Comparison of ENCODE assay signal across 2 cellular contexts in genomic region chr2:223598994-223599645, GRCh38.
A peak's percentile ranks its signal among the peaks of the same experiment; 100 is the strongest.
TF ChIP-seq lines count a peak whose summit lies in the region.

No MANE protein-coding gene starts in this region.

TF ChIP-seq in SK-N-SH, 30 proteins besides CTCF, POLR2A, EP300 and RAD21 (continued from another document):
- no peak for TF ChIP-seq USF2 (IDR thresholded peaks at IDR 0.05; ENCODE audit: borderline replicate concordance, low read depth, low read length)
- no peak for TF ChIP-seq RCOR1 (IDR thresholded peaks at IDR 0.05; ENCODE audit: low read length)
- TF ChIP-seq, protein P1, sequence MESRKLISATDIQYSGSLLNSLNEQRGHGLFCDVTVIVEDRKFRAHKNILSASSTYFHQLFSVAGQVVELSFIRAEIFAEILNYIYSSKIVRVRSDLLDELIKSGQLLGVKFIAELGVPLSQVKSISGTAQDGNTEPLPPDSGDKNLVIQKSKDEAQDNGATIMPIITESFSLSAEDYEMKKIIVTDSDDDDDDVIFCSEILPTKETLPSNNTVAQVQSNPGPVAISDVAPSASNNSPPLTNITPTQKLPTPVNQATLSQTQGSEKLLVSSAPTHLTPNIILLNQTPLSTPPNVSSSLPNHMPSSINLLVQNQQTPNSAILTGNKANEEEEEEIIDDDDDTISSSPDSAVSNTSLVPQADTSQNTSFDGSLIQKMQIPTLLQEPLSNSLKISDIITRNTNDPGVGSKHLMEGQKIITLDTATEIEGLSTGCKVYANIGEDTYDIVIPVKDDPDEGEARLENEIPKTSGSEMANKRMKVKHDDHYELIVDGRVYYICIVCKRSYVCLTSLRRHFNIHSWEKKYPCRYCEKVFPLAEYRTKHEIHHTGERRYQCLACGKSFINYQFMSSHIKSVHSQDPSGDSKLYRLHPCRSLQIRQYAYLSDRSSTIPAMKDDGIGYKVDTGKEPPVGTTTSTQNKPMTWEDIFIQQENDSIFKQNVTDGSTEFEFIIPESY (IDR thresholded peaks at IDR 0.05; ENCODE audit: borderline replicate concordance, low read depth) = 0 out of 2 replicates have a peak, but pooled peaks have one; percentile 9
- no peak for TF ChIP-seq FOXM1 (IDR thresholded peaks at IDR 0.05; ENCODE audit: low read depth)
- TF ChIP-seq SIN3A (IDR thresholded peaks at IDR 0.05; ENCODE audit: borderline replicate concordance, low read depth, low read length) = 0 out of 2 replicates have a peak, but pooled peaks have one; percentile 52
- no peak for TF ChIP-seq RXRA (IDR thresholded peaks at IDR 0.05; ENCODE audit: borderline replicate concordance, low read depth)
- no peak; the same call in 1 of the 2 replicates for TF ChIP-seq MXI1 (IDR thresholded peaks at IDR 0.05; ENCODE audit: low read depth, low read length)
- no peak for TF ChIP-seq CHD2 (IDR thresholded peaks at IDR 0.05; ENCODE audit: low read length, partially characterized antibody)
- no peak for TF ChIP-seq NRF1 (IDR thresholded peaks at IDR 0.05; ENCODE audit: low read depth, low read length)
- TF ChIP-seq FOSL2 (IDR thresholded peaks at IDR 0.05; ENCODE audit: borderline replicate concordance, low read depth) = peak; percentile 68; the same call in 1 of the 2 replicates
- no peak for TF ChIP-seq RFX5 (IDR thresholded peaks at IDR 0.05; ENCODE audit: low read length)
- no peak for TF ChIP-seq ELF1 (IDR thresholded peaks at IDR 0.05)
- TF ChIP-seq IRF3 (IDR thresholded peaks at IDR 0.05; ENCODE audit: low read depth, low read length) = no peak
- TF ChIP-seq REST (IDR thresholded peaks at IDR 0.05; ENCODE audit: low read depth, low read length) = no peak
- peak; percentile 55 for TF ChIP-seq JUND (IDR thresholded peaks at IDR 0.05)
- TF ChIP-seq, protein P2, sequence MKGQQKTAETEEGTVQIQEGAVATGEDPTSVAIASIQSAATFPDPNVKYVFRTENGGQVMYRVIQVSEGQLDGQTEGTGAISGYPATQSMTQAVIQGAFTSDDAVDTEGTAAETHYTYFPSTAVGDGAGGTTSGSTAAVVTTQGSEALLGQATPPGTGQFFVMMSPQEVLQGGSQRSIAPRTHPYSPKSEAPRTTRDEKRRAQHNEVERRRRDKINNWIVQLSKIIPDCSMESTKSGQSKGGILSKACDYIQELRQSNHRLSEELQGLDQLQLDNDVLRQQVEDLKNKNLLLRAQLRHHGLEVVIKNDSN (IDR thresholded peaks at IDR 0.05; ENCODE audit: borderline replicate concordance, low read depth) = no peak
- no peak for TF ChIP-seq FOXJ3 (CRISPR knock-in tag; IDR thresholded peaks at IDR 0.05)

TF ChIP-seq in WTC11, 78 proteins besides CTCF, POLR2A, EP300 and RAD21 (continued from another document):
- TF ChIP-seq, protein P3, sequence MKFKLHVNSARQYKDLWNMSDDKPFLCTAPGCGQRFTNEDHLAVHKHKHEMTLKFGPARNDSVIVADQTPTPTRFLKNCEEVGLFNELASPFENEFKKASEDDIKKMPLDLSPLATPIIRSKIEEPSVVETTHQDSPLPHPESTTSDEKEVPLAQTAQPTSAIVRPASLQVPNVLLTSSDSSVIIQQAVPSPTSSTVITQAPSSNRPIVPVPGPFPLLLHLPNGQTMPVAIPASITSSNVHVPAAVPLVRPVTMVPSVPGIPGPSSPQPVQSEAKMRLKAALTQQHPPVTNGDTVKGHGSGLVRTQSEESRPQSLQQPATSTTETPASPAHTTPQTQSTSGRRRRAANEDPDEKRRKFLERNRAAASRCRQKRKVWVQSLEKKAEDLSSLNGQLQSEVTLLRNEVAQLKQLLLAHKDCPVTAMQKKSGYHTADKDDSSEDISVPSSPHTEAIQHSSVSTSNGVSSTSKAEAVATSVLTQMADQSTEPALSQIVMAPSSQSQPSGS (CRISPR knock-in tag; IDR thresholded peaks at IDR 0.05; ENCODE audit: borderline replicate concordance, low read depth) = no peak
- TF ChIP-seq NR3C1 (CRISPR knock-in tag; conservative IDR thresholded peaks at IDR 0.05; ENCODE audit: low read depth) (no peak), ZNF416 (CRISPR knock-in tag; IDR thresholded peaks at IDR 0.05) (no peak), FOXP4 (CRISPR knock-in tag; IDR thresholded peaks at IDR 0.05) (no peak), ZNF121 (CRISPR knock-in tag; IDR thresholded peaks at IDR 0.05) (no peak), NFYB (CRISPR knock-in tag; conservative IDR thresholded peaks at IDR 0.05; ENCODE audit: low read depth) (no peak), FOXJ3 (CRISPR knock-in tag; IDR thresholded peaks at IDR 0.05; ENCODE audit: borderline replicate concordance) (no peak)
- TF ChIP-seq, protein P4, sequence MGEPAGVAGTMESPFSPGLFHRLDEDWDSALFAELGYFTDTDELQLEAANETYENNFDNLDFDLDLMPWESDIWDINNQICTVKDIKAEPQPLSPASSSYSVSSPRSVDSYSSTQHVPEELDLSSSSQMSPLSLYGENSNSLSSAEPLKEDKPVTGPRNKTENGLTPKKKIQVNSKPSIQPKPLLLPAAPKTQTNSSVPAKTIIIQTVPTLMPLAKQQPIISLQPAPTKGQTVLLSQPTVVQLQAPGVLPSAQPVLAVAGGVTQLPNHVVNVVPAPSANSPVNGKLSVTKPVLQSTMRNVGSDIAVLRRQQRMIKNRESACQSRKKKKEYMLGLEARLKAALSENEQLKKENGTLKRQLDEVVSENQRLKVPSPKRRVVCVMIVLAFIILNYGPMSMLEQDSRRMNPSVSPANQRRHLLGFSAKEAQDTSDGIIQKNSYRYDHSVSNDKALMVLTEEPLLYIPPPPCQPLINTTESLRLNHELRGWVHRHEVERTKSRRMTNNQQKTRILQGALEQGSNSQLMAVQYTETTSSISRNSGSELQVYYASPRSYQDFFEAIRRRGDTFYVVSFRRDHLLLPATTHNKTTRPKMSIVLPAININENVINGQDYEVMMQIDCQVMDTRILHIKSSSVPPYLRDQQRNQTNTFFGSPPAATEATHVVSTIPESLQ (CRISPR knock-in tag; IDR thresholded peaks at IDR 0.05) = no peak
